In the genomic region with DNA sequence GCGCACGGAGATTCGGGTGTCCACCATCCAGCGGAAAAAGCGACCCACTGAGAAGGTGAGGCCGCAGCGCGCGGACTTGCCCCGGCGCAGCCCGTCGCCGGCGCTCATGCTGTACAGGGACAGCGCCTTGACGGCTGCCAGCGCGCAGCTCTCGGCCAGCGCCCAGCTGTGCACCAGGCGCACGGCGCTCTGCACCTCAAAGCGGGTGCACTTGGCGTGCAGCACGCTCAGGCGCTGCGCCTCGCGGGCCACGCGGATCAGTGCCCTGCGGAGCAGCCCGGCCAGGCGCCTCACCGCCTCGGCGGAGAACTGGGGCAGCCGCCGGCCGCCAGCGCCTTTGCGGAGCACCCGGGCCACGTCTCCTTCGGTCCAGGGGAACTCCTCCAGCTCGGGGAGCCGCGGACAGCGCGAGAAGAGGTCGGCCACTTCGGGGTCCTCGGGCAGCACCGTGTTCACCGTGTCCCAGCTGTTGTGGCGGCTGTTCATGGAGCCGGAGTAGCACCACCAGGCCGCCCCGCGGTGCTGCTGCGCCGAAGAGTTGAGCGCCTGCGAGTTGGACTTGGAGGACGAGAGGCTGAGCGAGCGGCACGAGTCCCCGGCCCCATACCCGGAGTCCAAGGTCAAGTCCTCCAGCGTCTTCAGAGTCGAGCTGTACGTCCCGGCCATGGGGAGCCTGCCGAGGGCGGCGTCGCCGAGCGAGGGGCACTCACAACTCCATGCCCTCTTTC, we compare ENCODE assay signal across 8 cellular contexts.
A peak's percentile ranks its signal among the peaks of the same experiment; 100 is the strongest.
DNase-seq lines count a peak whose midpoint lies in the region; ATAC-seq and TF ChIP-seq lines count a peak whose summit lies in the region.

No MANE protein-coding gene starts in this region.

- peak; percentile 53 for DNase-seq in Ammon's horn (ENCODE audit: low spot score)
- peak; percentile 47 for DNase-seq in LoVo (ENCODE audit: low spot score)
- peak; percentile 28 for DNase-seq in activated CD4-positive, alpha-beta T cell treated with anti-CD3 and anti-CD28 coated beads for 1 hour
- peak; percentile 64 for DNase-seq in choroid plexus epithelial cell (ENCODE audit: low read depth)
- peak; percentile 88 for DNase-seq in left kidney (ENCODE audit: low read depth, low spot score)
- DNase-seq in stimulated activated CD4-positive, alpha-beta T cell treated with anti-CD3 and anti-CD28 coated beads, Interleukin-1b, Interleukin-23, amount 100 ng/mL, for 48 hours = peak; percentile 37
- DNase-seq in HPDE6-E6E7 (ENCODE audit: extremely low spot score) = no peak

- ATAC-seq in GM19395 (IDR thresholded peaks at IDR 0.05; ENCODE audit: unreplicated experiment) = peak; percentile 16

- H3K4me3 ChIP-seq in choroid plexus epithelial cell (ENCODE audit: low read depth, low read length) = peak overlapping the region; percentile 64

- peak; percentile 26 for TF ChIP-seq CTCF in choroid plexus epithelial cell (conservative IDR thresholded peaks at IDR 0.05; ENCODE audit: low read depth, low read length)
